18 cellular contexts compared by ENCODE assay signal in the genomic region with DNA sequence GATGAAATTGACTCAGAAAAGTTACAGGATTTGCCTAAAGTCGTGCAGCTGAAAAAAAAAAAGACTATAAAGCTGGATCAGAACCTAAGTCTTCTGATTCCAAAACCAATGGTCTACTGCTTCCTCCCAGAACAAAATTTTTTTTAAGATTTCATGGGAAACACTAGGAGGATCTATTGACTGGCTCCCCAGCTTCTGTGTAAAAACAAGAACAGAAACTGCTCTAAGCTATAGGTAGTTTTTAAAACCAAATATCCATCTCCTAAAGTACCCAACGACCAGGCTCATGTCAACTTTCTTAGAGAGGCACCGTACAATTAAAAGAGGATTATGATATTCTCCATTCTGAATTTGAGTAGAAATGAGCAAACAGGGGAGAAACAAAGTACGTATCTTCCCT. TPM values are rescaled to one million over a fixed set of nuclear protein-coding genes. Genes with fewer than 3 reads are reported as not detected.
DNase-seq lines count a peak whose midpoint lies in the region; ATAC-seq and TF ChIP-seq lines count a peak whose summit lies in the region.
"Had no signal": no experiment of that assay in that cellular context is flagged by ENCODE, and none has a peak within 500 bp of the region (broad histone marks: within the 10 kb centered on the region; RNA-seq: fewer than 3 reads in every experiment).

No MANE protein-coding gene starts in this region.

- CTCF ChIA-PET in OCI-LY7 (lab: Charles Lee; ENCODE audit: unreplicated experiment), result interaction anchor here (1.5 kb wide), 1 partner anchor 49 kb away, joined by 3 read pairs; no protein-coding TSS in a partner anchor

- H3K9me3 ChIP-seq in heart left ventricle (no peaks in the 10 kb centered on the region), OCI-LY7 (ENCODE audit: low read length) (no peaks in the 10 kb centered on the region), upper lobe of right lung (no peaks in the 10 kb centered on the region)
- H3K9me3 ChIP-seq: left lung, thoracic aorta had no signal

- H3K27ac ChIP-seq in heart left ventricle, result peak overlapping the region in 8 of 12 donors; percentile 48 to 81 (median 71)
- peak overlapping the region; percentile 4 for H3K27ac ChIP-seq in OCI-LY7 (ENCODE audit: low read depth, low read length, poor library complexity, severe bottlenecking)
- H3K27ac ChIP-seq in upper lobe of right lung, result peak overlapping the region; percentile 63
- H3K27ac ChIP-seq: hepatocyte, WERI-Rb-1 had no signal

- no peak for TF ChIP-seq POLR2A in heart left ventricle (IDR thresholded peaks at IDR 0.05)

- H3K4me3 Mint-ChIP-seq in immature natural killer cell, result peak overlapping the region; percentile 79 to 97 (median 90)
- H3K4me3 Mint-ChIP-seq in osteocyte (ENCODE audit: unreplicated experiment), result no peak overlapping the region

- BruUV-seq in OCI-LY7 (replicated peaks; lab: Mats Ljungman, UMichigan), result no TSS peak

- H3K4me1 Mint-ChIP-seq in immature natural killer cell (peaks cover 51 to 69% of the 10 kb centered on the region in 2 donors), osteocyte (ENCODE audit: unreplicated experiment) (peaks cover 52% of the 10 kb centered on the region)

- H3K27ac Mint-ChIP-seq in immature natural killer cell (peak overlapping the region in 5 of 6 donors; percentile 95 to 99 (median 97)), osteocyte (ENCODE audit: unreplicated experiment) (no peak overlapping the region)

- H3K4me3 ChIP-seq in heart left ventricle, result no peak overlapping the region
- peak overlapping the region; percentile 61 for H3K4me3 ChIP-seq in OCI-LY7 (ENCODE audit: low read depth, low read length, poor library complexity, severe bottlenecking)
- H3K4me3 ChIP-seq in upper lobe of right lung, result no peak overlapping the region
- H3K4me3 ChIP-seq: hepatocyte, left lung, thoracic aorta had no signal

- no peaks in the 10 kb centered on the region for H3K27me3 ChIP-seq in heart left ventricle
- no peaks in the 10 kb centered on the region for H3K27me3 ChIP-seq in upper lobe of right lung
- H3K27me3 ChIP-seq: dorsolateral prefrontal cortex, hepatocyte, left lung had no signal

- WGBS in heart left ventricle, 4 donors, result 68 to 74% (median 72%) methylated on average over 4 of the region's 4 CpGs

- H3K27me3 Mint-ChIP-seq in immature natural killer cell (ENCODE audit: low read depth in 3 of 3), result peaks cover 3 to 5% (median 3%) of the 10 kb centered on the region in 3 donors
- H3K27me3 Mint-ChIP-seq in osteocyte (ENCODE audit: unreplicated experiment), result no peaks in the 10 kb centered on the region
- H3K27me3 Mint-ChIP-seq: naive thymus-derived CD4-positive, alpha-beta T cell had no signal

- POLR2A ChIA-PET in OCI-LY7 (lab: Charles Lee), result interaction anchor here (0.9 to 2.4 kb wide), 7 partner anchors 9 to 43 kb away, joined by 3 to 10 read pairs (median 4); partner anchors contain the start of gene FMNL3

- intact Hi-C loops in heart left ventricle (cut with DNase I) (no loop called here), Right ventricle myocardium superior (cut with DNase I) (no loop called here), OCI-LY7 (cut with micrococcal nuclease; ENCODE audit: unreplicated experiment) (loop anchor here (2.0 kb wide), 1 partner anchor 35 kb away; no protein-coding TSS in a partner anchor), upper lobe of right lung (cut with DNase I) (no loop called here)

- H3K9me3 Mint-ChIP-seq in immature natural killer cell (no peaks in the 10 kb centered on the region), osteocyte (ENCODE audit: unreplicated experiment) (no peaks in the 10 kb centered on the region)
- H3K9me3 Mint-ChIP-seq: naive thymus-derived CD4-positive, alpha-beta T cell had no signal

- DNase-seq in heart left ventricle (no peak), Right ventricle myocardium superior (no peak), OCI-LY7 (ENCODE audit: low spot score) (no peak), immature natural killer cell (no peak), upper lobe of right lung (no peak), NK-92 (lab: John Stamatoyannopoulos, UW; ENCODE audit: unreplicated experiment) (no peak), osteocyte (ENCODE audit: extremely low spot score, unreplicated experiment) (no peak)
- DNase-seq: activated gamma-delta T cell treated with Interleukin-2 at 50 U/mL for 16 hours; dorsolateral prefrontal cortex; left lung; naive thymus-derived CD4-positive, alpha-beta T cell; NCI-H1092; RPMI8226; WERI-Rb-1 had no signal

- peak overlapping the region; percentile 94 for H3K4me2 ChIP-seq in OCI-LY7 (ENCODE audit: low read length)

- H3K9me2 ChIP-seq in OCI-LY7 (ENCODE audit: insufficient read depth, low read length), result no peaks in the 10 kb centered on the region

- ATAC-seq in heart left ventricle (no peak), Right ventricle myocardium superior (ENCODE audit: poor library complexity) (no peak), upper lobe of right lung (no peak), GM21390 (IDR thresholded peaks at IDR 0.05; ENCODE audit: unreplicated experiment) (no peak)
- ATAC-seq: HCT116 had no signal

- H3K36me3 ChIP-seq in heart left ventricle (peaks cover 0 to 5% (median 0%) of the 10 kb centered on the region in 9 donors), OCI-LY7 (ENCODE audit: insufficient read depth, low read length) (no peaks in the 10 kb centered on the region), upper lobe of right lung (no peaks in the 10 kb centered on the region)
- H3K36me3 ChIP-seq: left lung, thoracic aorta had no signal

- H4K20me1 ChIP-seq in OCI-LY7 (ENCODE audit: insufficient read depth, low read length), result no peaks in the 10 kb centered on the region

- H3K4me1 ChIP-seq in heart left ventricle (peaks cover 3 to 84% (median 56%) of the 10 kb centered on the region in 12 donors), OCI-LY7 (ENCODE audit: insufficient read depth, low read length, poor library complexity, severe bottlenecking) (peaks cover 78% of the 10 kb centered on the region), upper lobe of right lung (peaks cover 43% of the 10 kb centered on the region)

- H3K79me2 ChIP-seq in OCI-LY7 (ENCODE audit: insufficient read depth, low read depth, low read length), result peaks cover 63% of the 10 kb centered on the region

- H3K36me3 Mint-ChIP-seq in immature natural killer cell (peaks cover 0 to 3% (median 0%) of the 10 kb centered on the region in 3 donors), osteocyte (ENCODE audit: unreplicated experiment) (no peaks in the 10 kb centered on the region)

- TF ChIP-seq CTCF in heart left ventricle (IDR thresholded peaks at IDR 0.05) (no peak), OCI-LY7 (conservative IDR thresholded peaks at IDR 0.05; ENCODE audit: low read length) (no peak), upper lobe of right lung (IDR thresholded peaks at IDR 0.05) (no peak), osteocyte (IDR thresholded peaks at IDR 0.05) (no peak)

- H2AFZ ChIP-seq in OCI-LY7 (ENCODE audit: low read length), result no peak overlapping the region
- H2AFZ ChIP-seq: hepatocyte had no signal

RNA-seq across cellular contexts. Expression of gene FMNL3, which starts 9.4 kb away (rescaled TPM):
- total RNA-seq in heart left ventricle (10 to 100 TPM in 7 of 9 donors, 1 to 10 TPM in 2; 8.7 to 33.9 (median 14.3) TPM), Right ventricle myocardium superior (9.4 TPM), OCI-LY7 (2022) (13.8 and 15.6 TPM in 2 replicates), upper lobe of right lung (40.3 TPM), osteocyte (37.4 and 37.7 TPM in 2 replicates)
- polyA plus RNA-seq in heart left ventricle (1 to 10 TPM; 5.9 to 7.8 TPM), immature natural killer cell (10 to 100 TPM; 11.0 to 22.7 (median 12.6) TPM)
- 28.7 and 29.6 TPM in 2 replicates for total RNA-seq in OCI-LY7 (2014; rRNA removed; shearing (Covaris generic))

RNA-seq across cellular contexts. Expression of gene TMBIM6, which starts 43.5 kb away (rescaled TPM):
- total RNA-seq in heart left ventricle (100 to 1,000 TPM; 203 to 376 (median 252) TPM), Right ventricle myocardium superior (233 TPM), OCI-LY7 (2022) (170 and 172 TPM in 2 replicates), upper lobe of right lung (654 TPM), osteocyte (385 TPM in 2 replicates)
- polyA plus RNA-seq in heart left ventricle (100 to 1,000 TPM; 105 to 285 TPM), immature natural killer cell (1,000 to 10,000 TPM in 2 of 3 donors, 100 to 1,000 TPM in 1; 982 to 1,961 (median 1,202) TPM)
- total RNA-seq in OCI-LY7 (2014; rRNA removed; shearing (Covaris generic)), result 116 and 120 TPM in 2 replicates

Comparison
In these comparisons a context has a peak if more than half of its experiments do, and no peak if none do; other contexts are left out.
1. H3K27ac ChIP-seq: peak in every context shown above with its lines; median percentile 71 in heart left ventricle; 63 in upper lobe of right lung; 4 in OCI-LY7.